In the genomic region with DNA sequence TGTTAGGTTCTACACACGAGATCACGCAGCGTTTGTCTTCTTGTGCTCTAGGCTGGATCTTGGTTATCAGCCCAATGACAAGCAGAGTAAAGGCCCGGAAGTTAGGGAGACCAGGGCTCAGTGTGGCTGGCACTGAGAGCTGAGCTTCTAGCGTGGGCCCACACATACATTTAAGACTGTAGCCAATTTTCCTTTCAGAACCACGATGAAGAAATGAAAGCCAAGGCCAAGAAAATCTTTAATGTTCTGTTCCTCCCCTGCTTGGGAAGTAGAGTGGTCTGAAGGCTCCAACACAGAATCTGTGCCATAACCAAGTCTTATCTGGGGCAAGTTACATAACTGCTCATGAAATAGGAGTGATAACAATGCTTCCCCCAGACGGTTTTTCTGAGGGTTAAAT, we compare ENCODE assay signal across 17 cellular contexts. TPM values are rescaled to one million over a fixed set of nuclear protein-coding genes. Genes with fewer than 3 reads are reported as not detected.
A peak's percentile ranks its signal among the peaks of the same experiment; 100 is the strongest.
DNase-seq lines count a peak whose midpoint lies in the region; ATAC-seq and TF ChIP-seq lines count a peak whose summit lies in the region.
"Had no signal": no experiment of that assay in that cellular context is flagged by ENCODE, and none has a peak within 500 bp of the region (broad histone marks: within the 10 kb centered on the region; RNA-seq: fewer than 3 reads in every experiment).

No MANE protein-coding gene starts in this region.

- no peak overlapping the region for H3K4me3 Mint-ChIP-seq in activated CD4-positive, alpha-beta memory T cell treated with anti-CD3 and anti-CD28 coated beads, Interleukin-2, amount 10 ng/mL, durations not matched to agents 7 days and 5 days
- no peak overlapping the region for H3K4me3 Mint-ChIP-seq in activated CD4-positive, alpha-beta memory T cell treated with anti-CD3 and anti-CD28 coated beads for 36 hours
- H3K4me3 Mint-ChIP-seq in T-helper 17 cell, result no peak overlapping the region
- no peak overlapping the region for H3K4me3 Mint-ChIP-seq in naive thymus-derived CD8-positive, alpha-beta T cell
- H3K4me3 Mint-ChIP-seq: GM23338 had no signal

- no peak overlapping the region for H3K9ac ChIP-seq in subcutaneous abdominal adipose tissue (ENCODE audit: low read length in 5 of 5)

- H3K9me3 ChIP-seq in T-helper 17 cell (ENCODE audit: control insufficient read depth, low read length, poor library complexity, severe bottlenecking), result no peaks in the 10 kb centered on the region
- no peaks in the 10 kb centered on the region for H3K9me3 ChIP-seq in subcutaneous abdominal adipose tissue (ENCODE audit: control insufficient read depth in 5 of 5, low read length in 5 of 5)
- H3K9me3 ChIP-seq: A549, Caco-2, tibial nerve had no signal

- POLR2A ChIA-PET in activated CD4-positive, alpha-beta memory T cell treated with anti-CD3 and anti-CD28 coated beads, Interleukin-2, amount 10 ng/mL, durations not matched to agents 7 days and 5 days (lab: Charles Lee), result no interaction called here
- POLR2A ChIA-PET in activated CD4-positive, alpha-beta memory T cell treated with anti-CD3 and anti-CD28 coated beads for 36 hours (lab: Charles Lee), result no interaction called here
- POLR2A ChIA-PET in naive thymus-derived CD8-positive, alpha-beta T cell (lab: Charles Lee), result no interaction called here
- POLR2A ChIA-PET in GM10248 (lab: Yijun Ruan, JAX), result no interaction called here

- peaks cover 0 to 6% (median 0%) of the 10 kb centered on the region in 5 donors for H3K36me3 ChIP-seq in subcutaneous abdominal adipose tissue (ENCODE audit: control insufficient read depth in 5 of 5, insufficient read depth in 5 of 5, low read length in 5 of 5)
- H3K36me3 ChIP-seq: cardiac muscle cell had no signal

- no peak for ATAC-seq in T-helper 17 cell
- no peak for ATAC-seq in naive thymus-derived CD8-positive, alpha-beta T cell
- ATAC-seq: A549, GM23338 had no signal

- peaks cover 68% of the 10 kb centered on the region for H3K4me1 Mint-ChIP-seq in activated CD4-positive, alpha-beta memory T cell treated with anti-CD3 and anti-CD28 coated beads, Interleukin-2, amount 10 ng/mL, durations not matched to agents 7 days and 5 days
- peaks cover 42% of the 10 kb centered on the region for H3K4me1 Mint-ChIP-seq in activated CD4-positive, alpha-beta memory T cell treated with anti-CD3 and anti-CD28 coated beads for 36 hours (ENCODE audit: low read depth)
- peaks cover 24% of the 10 kb centered on the region for H3K4me1 Mint-ChIP-seq in T-helper 17 cell
- peaks cover 9 to 45% (median 27%) of the 10 kb centered on the region in 4 donors for H3K4me1 Mint-ChIP-seq in naive thymus-derived CD8-positive, alpha-beta T cell

- no peak for DNase-seq in activated CD4-positive, alpha-beta memory T cell treated with anti-CD3 and anti-CD28 coated beads, Interleukin-2, amount 10 ng/mL, durations not matched to agents 7 days and 5 days
- DNase-seq in activated CD4-positive, alpha-beta memory T cell treated with anti-CD3 and anti-CD28 coated beads for 36 hours, result no peak
- DNase-seq in T-helper 17 cell, result no peak
- peak; percentile 68 for DNase-seq in fibroblast of the aortic adventitia (ENCODE audit: low read depth)
- no peak for DNase-seq in naive thymus-derived CD8-positive, alpha-beta T cell
- no peak for DNase-seq in ACHN
- DNase-seq in GM10248 (ENCODE audit: extremely low spot score), result no peak
- DNase-seq: activated CD4-positive, CD25-positive, alpha-beta regulatory T cell treated with anti-CD3 and anti-CD28 coated beads, Interleukin-2, amount 50 U/mL, for 72 hours; Caco-2; head of caudate nucleus; NCI-H2227 treated with DMSO at 0.1 percent for 48 hours; stimulated activated CD4-positive, alpha-beta T cell treated with anti-CD3 and anti-CD28 coated beads, Interleukin-12 subunit alpha, Interleukin-12 subunit beta, amount 100 ng/mL, for 4 hours had no signal

- intact Hi-C loops in activated CD4-positive, alpha-beta memory T cell treated with anti-CD3 and anti-CD28 coated beads for 36 hours (cut with micrococcal nuclease), result no loop called here

- TF ChIP-seq CTCF in fibroblast of the aortic adventitia (IDR thresholded peaks at IDR 0.05; ENCODE audit: insufficient read depth, low read length) (no peak), GM10248 (IDR thresholded peaks at IDR 0.05; ENCODE audit: control extremely low read depth, extremely low read depth, low read depth, missing control alignments) (no peak)

- H3K9me3 Mint-ChIP-seq in activated CD4-positive, alpha-beta memory T cell treated with anti-CD3 and anti-CD28 coated beads, Interleukin-2, amount 10 ng/mL, durations not matched to agents 7 days and 5 days, result no peaks in the 10 kb centered on the region
- H3K9me3 Mint-ChIP-seq in activated CD4-positive, alpha-beta memory T cell treated with anti-CD3 and anti-CD28 coated beads for 36 hours, result no peaks in the 10 kb centered on the region
- no peaks in the 10 kb centered on the region for H3K9me3 Mint-ChIP-seq in naive thymus-derived CD8-positive, alpha-beta T cell
- H3K9me3 Mint-ChIP-seq: GM23338 had no signal

- H3K27ac ChIP-seq in subcutaneous abdominal adipose tissue (ENCODE audit: low read depth, low read length), result peak overlapping the region; percentile 41
- H3K27ac ChIP-seq: cardiac muscle cell had no signal

- H3K27ac Mint-ChIP-seq in activated CD4-positive, alpha-beta memory T cell treated with anti-CD3 and anti-CD28 coated beads, Interleukin-2, amount 10 ng/mL, durations not matched to agents 7 days and 5 days, result peak overlapping the region; percentile 36
- H3K27ac Mint-ChIP-seq in activated CD4-positive, alpha-beta memory T cell treated with anti-CD3 and anti-CD28 coated beads for 36 hours, result no peak overlapping the region
- H3K27ac Mint-ChIP-seq in T-helper 17 cell, result peak overlapping the region; percentile 3
- peak overlapping the region in 1 of 10 donors; percentile 73 for H3K27ac Mint-ChIP-seq in naive thymus-derived CD8-positive, alpha-beta T cell
- H3K27ac Mint-ChIP-seq: GM23338 had no signal

- in situ Hi-C loops in ACHN (cut with HindIII; ENCODE audit: low pct_ligation_motif_present, low pct_unique_long_range_greater_than_20kb, low sequenced_read_pairs), result no loop called here

- no peaks in the 10 kb centered on the region for H3K27me3 Mint-ChIP-seq in activated CD4-positive, alpha-beta memory T cell treated with anti-CD3 and anti-CD28 coated beads, Interleukin-2, amount 10 ng/mL, durations not matched to agents 7 days and 5 days
- no peaks in the 10 kb centered on the region for H3K27me3 Mint-ChIP-seq in activated CD4-positive, alpha-beta memory T cell treated with anti-CD3 and anti-CD28 coated beads for 36 hours
- H3K27me3 Mint-ChIP-seq in T-helper 17 cell, result no peaks in the 10 kb centered on the region
- no peaks in the 10 kb centered on the region for H3K27me3 Mint-ChIP-seq in naive thymus-derived CD8-positive, alpha-beta T cell

- H3K4me3 ChIP-seq in fibroblast of the aortic adventitia (ENCODE audit: low read depth, low read length), result no peak overlapping the region
- no peak overlapping the region for H3K4me3 ChIP-seq in subcutaneous abdominal adipose tissue (ENCODE audit: low read depth in 1 of 5, low read length in 5 of 5)
- H3K4me3 ChIP-seq: A549, cardiac muscle cell, GM23338, tibial nerve had no signal

- H3K36me3 Mint-ChIP-seq in activated CD4-positive, alpha-beta memory T cell treated with anti-CD3 and anti-CD28 coated beads, Interleukin-2, amount 10 ng/mL, durations not matched to agents 7 days and 5 days (ENCODE audit: low read depth), result peaks cover 35% of the 10 kb centered on the region
- peaks cover 18% of the 10 kb centered on the region for H3K36me3 Mint-ChIP-seq in activated CD4-positive, alpha-beta memory T cell treated with anti-CD3 and anti-CD28 coated beads for 36 hours
- peaks cover 2% of the 10 kb centered on the region for H3K36me3 Mint-ChIP-seq in T-helper 17 cell (ENCODE audit: low read depth)
- H3K36me3 Mint-ChIP-seq in naive thymus-derived CD8-positive, alpha-beta T cell, result peaks cover 0 to 9% (median 1%) of the 10 kb centered on the region in 3 donors

- peaks cover 24 to 80% (median 64%) of the 10 kb centered on the region in 5 donors for H3K4me1 ChIP-seq in subcutaneous abdominal adipose tissue (ENCODE audit: control insufficient read depth in 5 of 5, insufficient read depth in 5 of 5, low read length in 5 of 5)

- CTCF ChIA-PET in activated CD4-positive, alpha-beta memory T cell treated with anti-CD3 and anti-CD28 coated beads, Interleukin-2, amount 10 ng/mL, durations not matched to agents 7 days and 5 days (lab: Charles Lee), result no interaction called here
- CTCF ChIA-PET in activated CD4-positive, alpha-beta memory T cell treated with anti-CD3 and anti-CD28 coated beads for 36 hours (lab: Charles Lee), result interaction anchor here (1.1 kb wide), 1 partner anchor 40 kb away, joined by 3 read pairs; no protein-coding TSS in a partner anchor
- CTCF ChIA-PET in GM10248 (lab: Yijun Ruan, JAX), result no interaction called here

- H3K27me3 ChIP-seq in subcutaneous abdominal adipose tissue (ENCODE audit: control insufficient read depth in 5 of 5, insufficient read depth in 4 of 5, low read length in 5 of 5), result no peaks in the 10 kb centered on the region
- H3K27me3 ChIP-seq: cardiac muscle cell, tibial nerve had no signal

RNA-seq across cellular contexts. Expression of a gene that starts 4.7 kb away (rescaled TPM):
- 1 to 10 TPM; 7.4 to 8.5 TPM for total RNA-seq in activated CD4-positive, alpha-beta memory T cell treated with anti-CD3 and anti-CD28 coated beads, Interleukin-2, amount 10 ng/mL, durations not matched to agents 7 days and 5 days
- 10 to 100 TPM in 1 of 2 experiments, 1 to 10 TPM in 1; 9.8 to 10.7 TPM for total RNA-seq in activated CD4-positive, alpha-beta memory T cell treated with anti-CD3 and anti-CD28 coated beads for 36 hours
- total RNA-seq in T-helper 17 cell (1 to 10 TPM; 3.0 to 4.8 TPM), fibroblast of the aortic adventitia (ENCODE audit: low replicate concordance) (9.6 and 25.4 TPM in 2 replicates)
- total RNA-seq in naive thymus-derived CD8-positive, alpha-beta T cell, result 1 to 10 TPM; 1.1 to 1.9 TPM
- 1 to 10 TPM; 2.1 to 6.6 (median 2.7) TPM for polyA plus RNA-seq in naive thymus-derived CD8-positive, alpha-beta T cell

RNA-seq across cellular contexts. Expression of a gene that starts 47.0 kb away (rescaled TPM):
- total RNA-seq in activated CD4-positive, alpha-beta memory T cell treated with anti-CD3 and anti-CD28 coated beads, Interleukin-2, amount 10 ng/mL, durations not matched to agents 7 days and 5 days, result 10 to 100 TPM; 34.5 to 35.8 TPM
- total RNA-seq in activated CD4-positive, alpha-beta memory T cell treated with anti-CD3 and anti-CD28 coated beads for 36 hours, result 10 to 100 TPM; 40.1 to 43.9 TPM
- total RNA-seq in T-helper 17 cell (10 to 100 TPM; 12.1 to 14.9 TPM), fibroblast of the aortic adventitia (ENCODE audit: low replicate concordance) (4.3 and 11.4 TPM in 2 replicates)
- total RNA-seq in naive thymus-derived CD8-positive, alpha-beta T cell, result 10 to 100 TPM; 13.9 to 17.4 TPM
- 10 to 100 TPM; 36.7 to 47.2 (median 37.3) TPM for polyA plus RNA-seq in naive thymus-derived CD8-positive, alpha-beta T cell
